ENCODE assay signal across 23 cellular contexts in genomic region chr7:69246758-69247157, GRCh38.
DNase-seq lines count a peak whose midpoint lies in the region; ATAC-seq and TF ChIP-seq lines count a peak whose summit lies in the region.
"Had no signal": no experiment of that assay in that cellular context is flagged by ENCODE, and none has a peak within 500 bp of the region (broad histone marks: within the 10 kb centered on the region; RNA-seq: fewer than 3 reads in every experiment).

No MANE protein-coding gene starts in this region.

- WGBS in sigmoid colon, 2 donors = 65 to 76% methylated on average over 3 of the region's 3 CpGs

- no peaks in the 10 kb centered on the region for H3K36me3 ChIP-seq in sigmoid colon
- H3K36me3 ChIP-seq: esophagus squamous epithelium, SJCRH30, thoracic aorta, WERI-Rb-1 had no signal

- DNase-seq in Daoy (ENCODE audit: low read depth) (peak; percentile 17), amygdala (lab: John Stamatoyannopoulos, UW) (peak in 34 of 56 donors; percentile 2 to 68 (median 10)), left colon (peak; percentile 4 to 36), sigmoid colon (peak; percentile 71), T-helper 9 cell (no peak)
- DNase-seq: activated CD8-positive, alpha-beta memory T cell treated with anti-CD3 and anti-CD28 coated beads, Interleukin-2, amount 50 U/mL, for 4 hours; CD8-positive, alpha-beta T cell; esophagus squamous epithelium; GDM1; HCEC 1CT; MM.1S; NCI-H748 treated with DMSO at 0.1 percent for 48 hours; nephron progenitor cell; OCI-M1; SJCRH30; stimulated activated CD4-positive, alpha-beta T cell treated with anti-CD3 and anti-CD28 coated beads, Interleukin-2, amount 100 ng/mL, for 24 hours; WERI-Rb-1 had no signal

- TF ChIP-seq EP300 in sigmoid colon (IDR thresholded peaks at IDR 0.05) = no peak

- no peak for TF ChIP-seq POLR2A in sigmoid colon (IDR thresholded peaks at IDR 0.05)

- TF ChIP-seq CTCF in sigmoid colon (IDR thresholded peaks at IDR 0.05) = no peak

- no peaks in the 10 kb centered on the region for H3K9me3 ChIP-seq in sigmoid colon
- H3K9me3 ChIP-seq: SJCRH30, thoracic aorta had no signal

- H3K4me3 ChIP-seq in sigmoid colon = no peak overlapping the region
- H3K4me3 ChIP-seq: esophagus squamous epithelium, SJCRH30, thoracic aorta had no signal

- no peak overlapping the region for H3K27ac ChIP-seq in sigmoid colon
- H3K27ac ChIP-seq: SJCRH30, thoracic aorta, WERI-Rb-1 had no signal

- no peaks in the 10 kb centered on the region for H3K4me1 ChIP-seq in sigmoid colon
- H3K4me1 ChIP-seq: esophagus squamous epithelium, SJCRH30 had no signal

- H3K27me3 ChIP-seq in sigmoid colon = no peaks in the 10 kb centered on the region
- H3K27me3 ChIP-seq: esophagus squamous epithelium, SJCRH30 had no signal

- intact Hi-C loops in left colon (cut with DNase I, micrococcal nuclease) (no loop called here), sigmoid colon (cut with DNase I) (no loop called here)

- ATAC-seq in left colon (no peak), GM18517 (IDR thresholded peaks at IDR 0.05; ENCODE audit: unreplicated experiment) (no peak), GM19035 (IDR thresholded peaks at IDR 0.05; ENCODE audit: unreplicated experiment) (no peak), GM21619 (IDR thresholded peaks at IDR 0.05; ENCODE audit: unreplicated experiment) (no peak)
- ATAC-seq: activated T-helper 17 cell treated with anti-CD3 and anti-CD28 coated beads, Interleukin-2, amount 50 U/mL, for 72 hours; CD8-positive, alpha-beta T cell; stimulated activated memory B cell treated with anti-CD40 and anti-IgM and Interleukin-4, amounts not matched to agents 10 μg/mL and 1 μg/mL and 100 μg/mL, for 72 hours had no signal
